In the genomic region with DNA sequence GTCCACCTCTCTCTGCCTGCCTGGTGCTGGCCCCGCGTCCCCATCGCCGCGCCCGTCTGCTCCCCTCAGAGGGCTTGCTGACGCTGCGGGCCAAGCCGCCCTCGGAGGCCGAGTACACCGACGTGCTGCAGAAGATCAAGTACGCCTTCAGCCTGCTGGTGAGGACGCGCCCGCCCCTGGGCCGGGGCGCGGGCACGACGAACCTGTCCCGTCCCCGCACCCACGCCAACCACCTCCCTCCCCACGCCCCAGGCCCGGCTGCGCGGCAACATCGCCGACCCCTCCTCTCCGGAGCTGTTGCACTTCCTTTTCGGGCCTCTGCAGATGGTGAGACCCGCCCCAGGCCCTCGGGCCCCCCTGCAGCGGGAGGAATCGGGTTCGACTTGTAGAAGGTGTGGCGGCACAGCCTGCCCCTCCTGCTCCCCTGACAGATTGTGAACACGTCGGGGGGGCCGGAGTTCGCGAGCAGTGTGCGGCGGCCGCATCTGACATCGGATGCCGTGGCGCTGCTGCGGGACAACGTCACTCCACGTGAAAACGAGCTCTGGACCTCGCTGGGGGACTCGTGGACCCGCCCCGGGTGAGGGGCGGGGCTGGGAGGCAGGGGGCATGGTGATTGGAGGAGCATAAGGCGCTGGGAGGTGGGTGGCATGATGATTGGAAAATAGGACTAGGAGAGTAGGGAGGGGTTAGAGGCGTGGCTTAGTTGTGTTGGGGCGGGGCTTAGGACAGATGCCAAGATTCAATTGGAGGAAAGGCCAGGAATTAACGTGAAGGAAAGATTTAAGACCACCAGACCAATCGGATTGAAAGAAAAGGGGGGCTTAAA, we compare ENCODE assay signal across 9 cellular contexts. TPM values are rescaled to one million over a fixed set of nuclear protein-coding genes. Genes with fewer than 3 reads are reported as not detected.
DNase-seq lines count a peak whose midpoint lies in the region; ATAC-seq, FAIRE-seq and TF ChIP-seq lines count a peak whose summit lies in the region.
"Had no signal": no experiment of that assay in that cellular context is flagged by ENCODE, and none has a peak within 500 bp of the region (broad histone marks: within the 10 kb centered on the region; RNA-seq: fewer than 3 reads in every experiment).

No MANE protein-coding gene starts in this region.

- no peaks in the 10 kb centered on the region for H3K36me3 ChIP-seq in ascending aorta
- no peaks in the 10 kb centered on the region for H3K36me3 ChIP-seq in vagina

- H3K4me1 ChIP-seq in ascending aorta (peaks cover 6 to 18% of the 10 kb centered on the region in 2 donors), vagina (peaks cover 39% of the 10 kb centered on the region)

- DNase-seq in GF-D8 (lab: John Stamatoyannopoulos, UW) (peak; percentile 56), OCI-M1 (lab: John Stamatoyannopoulos, UW) (peak; percentile 25), ascending aorta (ENCODE audit: low spot score in 2 of 2) (no peak), left kidney (ENCODE audit: low read depth, low spot score) (peak; percentile 78), vagina (ENCODE audit: extremely low spot score in 2 of 2) (no peak), urothelium cell line (ENCODE audit: low spot score) (no peak), sciatic nerve (ENCODE audit: low spot score) (no peak)

- intact Hi-C loops in ascending aorta (cut with DNase I) (no loop called here), vagina (cut with DNase I) (no loop called here), sciatic nerve (cut with DNase I) (no loop called here)

- H3K27ac ChIP-seq in ascending aorta (no peak overlapping the region), vagina (no peak overlapping the region)

- no peak for TF ChIP-seq POLR2A in vagina (IDR thresholded peaks at IDR 0.05)

- H3K9me3 ChIP-seq in ascending aorta (no peaks in the 10 kb centered on the region), vagina (no peaks in the 10 kb centered on the region)

- H3K27me3 ChIP-seq in ascending aorta (peaks cover 40% of the 10 kb centered on the region), vagina (peaks cover 13% of the 10 kb centered on the region)

- no peak for FAIRE-seq in urothelium cell line (lab: Jason Lieb, UNC)
- FAIRE-seq: islet of Langerhans had no signal

- H3K4me3 ChIP-seq in ascending aorta (peak overlapping the region; percentile 51 to 63), vagina (peak overlapping the region; percentile 40 to 48)

- ATAC-seq in HG03196 (IDR thresholded peaks at IDR 0.05; ENCODE audit: unreplicated experiment): no peak
- no peak for ATAC-seq in sciatic nerve

- TF ChIP-seq CTCF in ascending aorta (IDR thresholded peaks at IDR 0.05) (no peak), vagina (IDR thresholded peaks at IDR 0.05) (no peak)

RNA-seq across cellular contexts. Expression of a gene that starts 6.6 kb away (rescaled TPM):
- total RNA-seq in ascending aorta (not detected), vagina (180 TPM), sciatic nerve (1.2 TPM)

RNA-seq across cellular contexts. Expression of a gene that starts 19.3 kb away (rescaled TPM):
- 12.1 TPM for total RNA-seq in ascending aorta
- total RNA-seq in vagina: 37.3 TPM
- total RNA-seq in sciatic nerve: 12.9 TPM

RNA-seq across cellular contexts. Expression of a gene that starts 35.2 kb away (rescaled TPM):
- total RNA-seq in ascending aorta: 219 TPM
- total RNA-seq in vagina: 108 TPM
- total RNA-seq in sciatic nerve: 112 TPM

RNA-seq across cellular contexts. Expression of a gene that starts 44.2 kb away (rescaled TPM):
- total RNA-seq in ascending aorta (not detected), vagina (0.49 TPM), sciatic nerve (0.89 TPM)

Comparison
In these comparisons a context has a peak if more than half of its experiments do, and no peak if none do; other contexts are left out.
1. DNase-seq: peak in GF-D8 (single experiment), OCI-M1 (single experiment) and left kidney (single experiment); none in ascending aorta (0 of 2), vagina (0 of 2), urothelium cell line (single experiment) and sciatic nerve (single experiment).
2. RNA of a gene that starts 6.6 kb away (total RNA-seq): 180 TPM in vagina (single experiment); 1.2 TPM in sciatic nerve (single experiment) and not detected in ascending aorta (single experiment); every median in the first group is over 10 times any median in the second.